8 cellular contexts compared by ENCODE assay signal in the genomic region with DNA sequence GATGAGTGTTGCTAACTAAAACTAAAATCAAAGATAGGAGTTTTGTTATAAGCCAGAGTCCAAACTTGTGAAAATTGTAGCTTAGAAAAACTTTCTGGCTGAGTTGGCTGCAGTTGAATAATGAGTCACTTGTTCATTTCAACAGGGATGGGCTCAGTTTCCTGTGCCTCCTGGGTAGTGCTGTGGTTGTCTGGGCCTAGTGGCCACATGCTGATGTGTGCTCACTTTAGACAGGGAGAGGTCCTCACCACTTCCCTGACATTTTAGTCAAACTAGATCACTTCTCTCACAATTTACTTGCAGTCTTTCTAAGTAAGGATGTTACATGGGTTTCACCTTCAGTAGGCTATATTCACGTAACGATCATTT. TPM values are rescaled to one million over a fixed set of nuclear protein-coding genes. Genes with fewer than 3 reads are reported as not detected.
DNase-seq lines count a peak whose midpoint lies in the region; ATAC-seq and TF ChIP-seq lines count a peak whose summit lies in the region.

No MANE protein-coding gene starts in this region.

- H3K18ac ChIP-seq in mesenchymal stem cell (ENCODE audit: low read depth in 1 of 2, low read length in 2 of 2) = no peak overlapping the region

- no peak overlapping the region for H3K4me3 ChIP-seq in CD8-positive, alpha-beta T cell (ENCODE audit: low read depth, low read length)
- H3K4me3 ChIP-seq in MM.1S (ENCODE audit: low read length) (no peak overlapping the region), mesenchymal stem cell (ENCODE audit: insufficient read depth in 1 of 2, low read depth in 1 of 2, low read length in 2 of 2) (no peak overlapping the region), WERI-Rb-1 (ENCODE audit: low read depth, low read length) (no peak overlapping the region)

- no peak overlapping the region for H3K4me2 ChIP-seq in MM.1S (ENCODE audit: low read depth, low read length)
- no peak overlapping the region for H3K4me2 ChIP-seq in mesenchymal stem cell (ENCODE audit: low read length, poor library complexity, severe bottlenecking)

- peaks cover 4% of the 10 kb centered on the region for H3K4me1 Mint-ChIP-seq in CD8-positive, alpha-beta T cell (ENCODE audit: low read depth)
- H3K4me1 Mint-ChIP-seq in activated naive CD8-positive, alpha-beta T cell treated with anti-CD3 and anti-CD28 coated beads, Interleukin-2, amount 10 ng/mL, durations not matched to agents 7 days and 5 days = peaks cover 6% of the 10 kb centered on the region

- H3K27ac Mint-ChIP-seq in CD8-positive, alpha-beta T cell = no peak overlapping the region
- no peak overlapping the region for H3K27ac Mint-ChIP-seq in activated naive CD8-positive, alpha-beta T cell treated with anti-CD3 and anti-CD28 coated beads, Interleukin-2, amount 10 ng/mL, durations not matched to agents 7 days and 5 days

- DNase-seq in CD8-positive, alpha-beta T cell = peak in 5 of 7 experiments; percentile 11 to 49 (median 26)
- DNase-seq in MM.1S = peak; percentile 26
- DNase-seq in activated naive CD8-positive, alpha-beta T cell treated with anti-CD3 and anti-CD28 coated beads, Interleukin-2, amount 10 ng/mL, durations not matched to agents 7 days and 5 days = peak; percentile 41
- peak; percentile 80 for DNase-seq in mesenchymal stem cell
- no peak for DNase-seq in WERI-Rb-1
- no peak for DNase-seq in NCI-H446 (lab: John Stamatoyannopoulos, UW)

- no peak overlapping the region for H3K4me3 Mint-ChIP-seq in CD8-positive, alpha-beta T cell
- no peak overlapping the region for H3K4me3 Mint-ChIP-seq in activated naive CD8-positive, alpha-beta T cell treated with anti-CD3 and anti-CD28 coated beads, Interleukin-2, amount 10 ng/mL, durations not matched to agents 7 days and 5 days

- H3K9me3 ChIP-seq in CD8-positive, alpha-beta T cell (ENCODE audit: low read length) = no peaks in the 10 kb centered on the region
- H3K9me3 ChIP-seq in MM.1S (replicated peaks; ENCODE audit: insufficient read depth, low read length) (no peaks in the 10 kb centered on the region), mesenchymal stem cell (ENCODE audit: control insufficient read depth, low read length) (no peaks in the 10 kb centered on the region), WERI-Rb-1 (ENCODE audit: severe bottlenecking) (no peaks in the 10 kb centered on the region)

- H3K9me2 ChIP-seq in MM.1S (replicated peaks; ENCODE audit: insufficient read depth, low read length) = no peaks in the 10 kb centered on the region

- no peaks in the 10 kb centered on the region for H3K36me3 Mint-ChIP-seq in CD8-positive, alpha-beta T cell
- no peaks in the 10 kb centered on the region for H3K36me3 Mint-ChIP-seq in activated naive CD8-positive, alpha-beta T cell treated with anti-CD3 and anti-CD28 coated beads, Interleukin-2, amount 10 ng/mL, durations not matched to agents 7 days and 5 days

- intact Hi-C loops in CD8-positive, alpha-beta T cell (cut with DNase I, micrococcal nuclease) = no loop called here

- TF ChIP-seq CTCF in CD8-positive, alpha-beta T cell (IDR thresholded peaks at IDR 0.05) = no peak
- TF ChIP-seq CTCF in MM.1S (IDR thresholded peaks at IDR 0.05; ENCODE audit: low read length) (no peak), WERI-Rb-1 (IDR thresholded peaks at IDR 0.05; ENCODE audit: low read depth, low read length) (no peak)

- H3K79me2 ChIP-seq in MM.1S (ENCODE audit: low read length) = no peaks in the 10 kb centered on the region

- H4K91ac ChIP-seq in mesenchymal stem cell (ENCODE audit: low read length) = no peak overlapping the region

- no peaks in the 10 kb centered on the region for H3F3A ChIP-seq in MM.1S (ENCODE audit: insufficient read depth, low read length)

- 96% methylated on average over 2 of the region's 2 CpGs for WGBS in mesenchymal stem cell

- no peaks in the 10 kb centered on the region for H3K79me1 ChIP-seq in mesenchymal stem cell (replicated peaks; ENCODE audit: low read length, poor library complexity, severe bottlenecking)

- H2BK12ac ChIP-seq in mesenchymal stem cell (ENCODE audit: low read length in 2 of 2) = no peak overlapping the region

- ATAC-seq in CD8-positive, alpha-beta T cell = peak; percentile 90
- ATAC-seq in GM21367 (IDR thresholded peaks at IDR 0.05; ENCODE audit: unreplicated experiment) (peak; percentile 69), GM21526 (IDR thresholded peaks at IDR 0.05; ENCODE audit: low FRiP score, unreplicated experiment) (no peak)
- peak; percentile 98 for ATAC-seq in activated naive CD8-positive, alpha-beta T cell treated with anti-CD3 and anti-CD28 coated beads, Interleukin-2, amount 10 ng/mL, durations not matched to agents 7 days and 5 days (ENCODE audit: low read depth)

- H2AK5ac ChIP-seq in mesenchymal stem cell (ENCODE audit: low read length, severe bottlenecking) = no peak overlapping the region

- no peak overlapping the region for H4K8ac ChIP-seq in mesenchymal stem cell (ENCODE audit: low read length)

- no peak overlapping the region for H2BK120ac ChIP-seq in mesenchymal stem cell (ENCODE audit: low read depth, low read length)

- H3K27ac ChIP-seq in CD8-positive, alpha-beta T cell (ENCODE audit: low read depth, low read length) = no peak overlapping the region
- no peak overlapping the region for H3K27ac ChIP-seq in MM.1S (ENCODE audit: low read length)
- peak overlapping the region; percentile 51 for H3K27ac ChIP-seq in mesenchymal stem cell (ENCODE audit: low read length, poor library complexity, severe bottlenecking)
- no peak overlapping the region for H3K27ac ChIP-seq in WERI-Rb-1

- no peak overlapping the region for H3K14ac ChIP-seq in mesenchymal stem cell (ENCODE audit: low read length in 2 of 2)

- no peaks in the 10 kb centered on the region for H3K4me1 ChIP-seq in CD8-positive, alpha-beta T cell (ENCODE audit: insufficient read depth, low read length)
- H3K4me1 ChIP-seq in MM.1S (ENCODE audit: low read length) = peaks cover 9% of the 10 kb centered on the region; the same call in 1 of the 2 replicates
- no peaks in the 10 kb centered on the region for H3K4me1 ChIP-seq in mesenchymal stem cell (ENCODE audit: control insufficient read depth, insufficient read depth, low read depth, low read length)

- CTCF ChIA-PET in CD8-positive, alpha-beta T cell (lab: Charles Lee) = interaction anchor here (0.7 kb wide), 1 partner anchor 10 kb away, joined by 3 read pairs; no protein-coding TSS in a partner anchor

- no peak overlapping the region for H2BK15ac ChIP-seq in mesenchymal stem cell (ENCODE audit: low read depth, poor library complexity, severe bottlenecking)

- H4K20me1 ChIP-seq in MM.1S (ENCODE audit: insufficient read depth, low read length) = no peaks in the 10 kb centered on the region

- H2AFZ ChIP-seq in MM.1S (ENCODE audit: low read length) = 0 out of 2 replicates have a peak overlapping the region, but pooled peaks have one; percentile 7
- H2AFZ ChIP-seq in mesenchymal stem cell (ENCODE audit: low read depth, low read length) = no peak overlapping the region

- no peak overlapping the region for H3K4ac ChIP-seq in mesenchymal stem cell (ENCODE audit: low read depth in 1 of 2, low read length in 2 of 2)

- no peak overlapping the region for H3K23ac ChIP-seq in mesenchymal stem cell (ENCODE audit: low read length in 2 of 2)

- POLR2A ChIA-PET in CD8-positive, alpha-beta T cell (lab: Charles Lee) = no interaction called here
- POLR2A ChIA-PET in activated naive CD8-positive, alpha-beta T cell treated with anti-CD3 and anti-CD28 coated beads, Interleukin-2, amount 10 ng/mL, durations not matched to agents 7 days and 5 days (lab: Charles Lee) = interaction anchor here (1.0 kb wide), 1 partner anchor 66 kb away, joined by 3 read pairs; a partner anchor contains a TSS

- H3K36me3 ChIP-seq in CD8-positive, alpha-beta T cell (ENCODE audit: insufficient read depth, low read length) = no peaks in the 10 kb centered on the region
- H3K36me3 ChIP-seq in MM.1S (replicated peaks; ENCODE audit: insufficient read depth, low read length) (no peaks in the 10 kb centered on the region), mesenchymal stem cell (ENCODE audit: control insufficient read depth in 1 of 2, insufficient read depth in 2 of 2, low read depth in 1 of 2, low read length in 2 of 2) (no peaks in the 10 kb centered on the region), WERI-Rb-1 (no peaks in the 10 kb centered on the region)

- no peak overlapping the region for H3K9ac ChIP-seq in MM.1S (ENCODE audit: low read length)
- peak overlapping the region; percentile 38 for H3K9ac ChIP-seq in mesenchymal stem cell (ENCODE audit: low read length)

- no peaks in the 10 kb centered on the region for H3K27me3 ChIP-seq in CD8-positive, alpha-beta T cell (ENCODE audit: insufficient read depth, low read length)
- H3K27me3 ChIP-seq in MM.1S (replicated peaks; ENCODE audit: insufficient read depth, low read length) (peaks cover 16% of the 10 kb centered on the region), mesenchymal stem cell (ENCODE audit: control insufficient read depth in 1 of 2, insufficient read depth in 1 of 2, low read length in 2 of 2) (no peaks in the 10 kb centered on the region), WERI-Rb-1 (ENCODE audit: insufficient read depth, low read depth, severe bottlenecking) (no peaks in the 10 kb centered on the region)

- no peaks in the 10 kb centered on the region for H3K9me3 Mint-ChIP-seq in CD8-positive, alpha-beta T cell
- H3K9me3 Mint-ChIP-seq in activated naive CD8-positive, alpha-beta T cell treated with anti-CD3 and anti-CD28 coated beads, Interleukin-2, amount 10 ng/mL, durations not matched to agents 7 days and 5 days = no peaks in the 10 kb centered on the region

- H2BK5ac ChIP-seq in mesenchymal stem cell (ENCODE audit: low read depth, low read length, poor library complexity, severe bottlenecking) = no peak overlapping the region

- H3K27me3 Mint-ChIP-seq in CD8-positive, alpha-beta T cell (ENCODE audit: low read depth) = no peaks in the 10 kb centered on the region
- peaks cover 12% of the 10 kb centered on the region for H3K27me3 Mint-ChIP-seq in activated naive CD8-positive, alpha-beta T cell treated with anti-CD3 and anti-CD28 coated beads, Interleukin-2, amount 10 ng/mL, durations not matched to agents 7 days and 5 days

RNA-seq across cellular contexts. Expression of a gene that starts 6.3 kb away (rescaled TPM):
- 10 to 100 TPM; 28.5 to 30.4 TPM for total RNA-seq in CD8-positive, alpha-beta T cell
- 10 to 100 TPM; 27.5 to 29.7 TPM for total RNA-seq in activated naive CD8-positive, alpha-beta T cell treated with anti-CD3 and anti-CD28 coated beads, Interleukin-2, amount 10 ng/mL, durations not matched to agents 7 days and 5 days
- polyA plus RNA-seq in mesenchymal stem cell (2013, experiment 1 of 2) = 38.6 TPM
- polyA plus RNA-seq in mesenchymal stem cell (2013, experiment 2 of 2) = 38.9 TPM

Comparison
In these comparisons a context has a peak if more than half of its experiments do, and no peak if none do; other contexts are left out.
1. DNase-seq: peak in CD8-positive, alpha-beta T cell (5 of 7), MM.1S (single experiment), activated naive CD8-positive, alpha-beta T cell treated with anti-CD3 and anti-CD28 coated beads, Interleukin-2, amount 10 ng/mL, durations not matched to agents 7 days and 5 days (single experiment) and mesenchymal stem cell (single experiment); none in WERI-Rb-1 (single experiment) and NCI-H446 (0 of 2).